ENCODE assay signal across 2 cellular contexts in the genomic region with DNA sequence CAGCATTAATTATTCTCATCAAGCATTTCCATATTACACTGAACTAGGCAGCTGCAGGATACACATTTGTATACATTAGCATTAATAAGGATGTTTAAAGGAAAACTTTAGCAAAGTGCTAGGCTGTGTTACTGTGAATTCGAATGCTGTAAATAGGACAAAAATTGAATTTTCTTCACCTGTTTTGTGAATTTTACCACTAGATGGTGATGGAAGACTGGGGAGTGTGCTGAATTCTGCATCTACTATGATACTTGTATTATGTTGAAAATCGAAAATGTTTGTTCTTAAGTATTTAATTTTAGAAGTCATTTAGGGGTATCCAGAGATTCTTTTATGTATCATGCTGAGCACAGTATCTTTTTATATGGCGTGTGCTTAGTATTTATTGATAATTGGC.
A peak's percentile ranks its signal among the peaks of the same experiment; 100 is the strongest.
TF ChIP-seq lines count a peak whose summit lies in the region.

No MANE protein-coding gene starts in this region.

TF ChIP-seq in HEK293, 187 proteins besides CTCF, POLR2A, EP300 and RAD21:
- peak; percentile 27 for TF ChIP-seq ZNF654 (tag by site-specific recombination; IDR thresholded peaks at IDR 0.05; ENCODE audit: low read depth)
- TF ChIP-seq ZNF350 (tag by site-specific recombination; IDR thresholded peaks at IDR 0.05), result no peak
- TF ChIP-seq ZNF610 (tag by site-specific recombination; IDR thresholded peaks at IDR 0.05; ENCODE audit: borderline replicate concordance), result no peak
- no peak for TF ChIP-seq ZNF747 (tag by site-specific recombination; IDR thresholded peaks at IDR 0.05)
- TF ChIP-seq ZBTB48 (tag by site-specific recombination; IDR thresholded peaks at IDR 0.05), result no peak

TF ChIP-seq in SK-N-SH, 30 proteins besides CTCF, POLR2A, EP300 and RAD21:
- TF ChIP-seq SMC3 (IDR thresholded peaks at IDR 0.05; ENCODE audit: low read depth, low read length), result peak; percentile 60
- TF ChIP-seq EZH2phosphoT487 (IDR thresholded peaks at IDR 0.05; ENCODE audit: borderline replicate concordance, low read depth), result no peak
- no peak for TF ChIP-seq NRF1 (IDR thresholded peaks at IDR 0.05; ENCODE audit: low read depth, low read length)
- TF ChIP-seq NFIC (IDR thresholded peaks at IDR 0.05; ENCODE audit: borderline replicate concordance), result no peak
- no peak for TF ChIP-seq YY1 (IDR thresholded peaks at IDR 0.05; ENCODE audit: low read depth)
- TF ChIP-seq, protein P1, sequence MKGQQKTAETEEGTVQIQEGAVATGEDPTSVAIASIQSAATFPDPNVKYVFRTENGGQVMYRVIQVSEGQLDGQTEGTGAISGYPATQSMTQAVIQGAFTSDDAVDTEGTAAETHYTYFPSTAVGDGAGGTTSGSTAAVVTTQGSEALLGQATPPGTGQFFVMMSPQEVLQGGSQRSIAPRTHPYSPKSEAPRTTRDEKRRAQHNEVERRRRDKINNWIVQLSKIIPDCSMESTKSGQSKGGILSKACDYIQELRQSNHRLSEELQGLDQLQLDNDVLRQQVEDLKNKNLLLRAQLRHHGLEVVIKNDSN (IDR thresholded peaks at IDR 0.05; ENCODE audit: borderline replicate concordance, low read depth), result no peak
